ENCODE assay signal across 11 cellular contexts in the genomic region with DNA sequence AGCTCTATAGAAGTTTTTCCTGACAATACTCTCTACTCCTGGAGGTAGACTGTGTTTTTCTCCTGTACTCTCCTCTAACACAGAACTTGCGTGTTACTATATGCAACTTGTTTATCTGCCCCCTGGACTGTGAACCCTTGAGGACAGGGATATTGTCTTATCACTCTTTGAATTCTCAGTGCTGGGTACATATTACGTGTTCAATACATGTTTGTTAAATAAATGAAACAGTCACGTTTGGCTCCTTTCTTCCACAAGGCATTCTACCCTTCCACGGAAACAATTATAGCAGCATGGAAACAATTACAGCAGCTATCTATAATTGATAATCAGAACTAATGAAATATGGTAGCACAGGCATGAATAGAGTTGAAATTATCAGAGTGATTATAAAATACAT.
"Had no signal": no experiment of that assay in that cellular context is flagged by ENCODE, and none has a peak within 500 bp of the region (broad histone marks: within the 10 kb centered on the region; RNA-seq: fewer than 3 reads in every experiment).

No MANE protein-coding gene starts in this region.

- FAIRE-seq: keratinocyte had no signal

- ATAC-seq: lower lobe of right lung had no signal

- H3K4me3 ChIP-seq: gastroesophageal sphincter, lower lobe of right lung, skin epidermis had no signal

- H3K27ac ChIP-seq: epithelial cell of prostate, lower lobe of right lung, skin epidermis had no signal

- DNase-seq: activated naive CD4-positive, alpha-beta T cell; activated T-cell treated with anti-CD3 and anti-CD28 coated beads for 4 hours; anterior cingulate cortex; dermis blood vessel endothelial cell; lower lobe of right lung; stimulated activated CD4-positive, alpha-beta T cell treated with anti-CD3 and anti-CD28 coated beads, Interleukin-4, amount 100 ng/mL, for 24 hours; stimulated activated naive CD4-positive, alpha-beta T cell had no signal

- H3K27me3 ChIP-seq: gastroesophageal sphincter had no signal

- H3K36me3 ChIP-seq: gastroesophageal sphincter, lower lobe of right lung had no signal

- H3K4me1 ChIP-seq: lower lobe of right lung had no signal

- H3K9me3 ChIP-seq: gastroesophageal sphincter, lower lobe of right lung had no signal
